Comparison of ENCODE assay signal across 10 cellular contexts in the genomic region with DNA sequence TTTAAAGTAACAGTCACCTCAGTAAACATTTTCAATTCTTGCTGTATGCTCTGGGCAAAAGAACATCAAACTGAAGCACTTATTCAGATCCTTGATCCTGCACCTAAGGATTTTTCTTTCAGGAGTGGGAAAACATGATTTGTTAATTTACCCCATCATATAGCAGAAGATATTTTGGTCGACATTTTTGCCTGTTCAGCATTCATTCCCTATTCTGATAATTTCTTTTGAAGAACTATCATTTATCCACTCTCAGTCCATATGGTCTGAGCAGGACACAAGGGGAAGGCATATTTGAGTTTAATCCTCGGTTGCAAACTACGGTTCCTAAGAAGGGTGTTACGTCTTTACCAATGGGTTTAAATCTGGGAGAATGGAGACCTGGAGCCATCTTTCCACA. TPM values are rescaled to one million over a fixed set of nuclear protein-coding genes. Genes with fewer than 3 reads are reported as not detected.
A peak's percentile ranks its signal among the peaks of the same experiment; 100 is the strongest.
DNase-seq lines count a peak whose midpoint lies in the region; ATAC-seq, FAIRE-seq and TF ChIP-seq lines count a peak whose summit lies in the region.
"Had no signal": no experiment of that assay in that cellular context is flagged by ENCODE, and none has a peak within 500 bp of the region (broad histone marks: within the 10 kb centered on the region; RNA-seq: fewer than 3 reads in every experiment).

No MANE protein-coding gene starts in this region.

- no peaks in the 10 kb centered on the region for H4K20me1 ChIP-seq in endothelial cell of umbilical vein (replicated peaks; ENCODE audit: control insufficient read depth, extremely low read depth, insufficient read depth, low read length)

- H3K4me1 ChIP-seq in Peyer's patch (peaks cover 0 to 17% (median 6%) of the 10 kb centered on the region in 4 donors), endothelial cell of umbilical vein (ENCODE audit: control insufficient read depth, extremely low read depth, insufficient read depth, low read length) (peaks cover 11% of the 10 kb centered on the region), prostate gland (replicated peaks) (peaks cover 3% of the 10 kb centered on the region)

- dilution Hi-C loops in endothelial cell of umbilical vein (cut with MboI; ENCODE audit: extremely low pct_ligation_motif_present, low sequenced_read_pairs), result no loop called here

- ATAC-seq in GM21528 (IDR thresholded peaks at IDR 0.05; ENCODE audit: low FRiP score, unreplicated experiment), result no peak

- H3K36me3 ChIP-seq in Peyer's patch (no peaks in the 10 kb centered on the region), endothelial cell of umbilical vein (ENCODE audit: control insufficient read depth in 2 of 2, extremely low read depth in 1 of 2, insufficient read depth in 2 of 2, low read length in 2 of 2) (no peaks in the 10 kb centered on the region), prostate gland (no peaks in the 10 kb centered on the region)

- no TSS peak for BruUV-seq in endothelial cell of umbilical vein (replicated peaks; lab: Mats Ljungman, UMichigan)

- 75% methylated on average over 4 of the region's 4 CpGs for WGBS in prostate gland

- no peak overlapping the region for H3K9ac ChIP-seq in endothelial cell of umbilical vein (replicated peaks; ENCODE audit: extremely low read depth, insufficient read depth, low read length)

- H3K4me3 ChIP-seq in GM12865 (ENCODE audit: low read depth, low read length), result peak overlapping the region; percentile 63
- peak overlapping the region in 1 of 4 donors; percentile 90 for H3K4me3 ChIP-seq in Peyer's patch
- H3K4me3 ChIP-seq in endothelial cell of umbilical vein (replicated peaks in 1 of 3; ENCODE audit: insufficient read depth in 1 of 3, low read depth in 1 of 3, low read length in 3 of 3), result peak overlapping the region in 1 of 3 experiments; percentile 92
- H3K4me3 ChIP-seq in prostate gland, result peak overlapping the region in 1 of 2 donors; percentile 72

- FAIRE-seq in endothelial cell of umbilical vein (lab: Jason Lieb, UNC), result peak; percentile 40

- H3K9me3 ChIP-seq in Peyer's patch (no peaks in the 10 kb centered on the region), endothelial cell of umbilical vein (replicated peaks; ENCODE audit: control insufficient read depth, insufficient read depth, low read length) (no peaks in the 10 kb centered on the region), prostate gland (no peaks in the 10 kb centered on the region)

- peak overlapping the region; percentile 76 for H3K4me2 ChIP-seq in endothelial cell of umbilical vein (ENCODE audit: insufficient read depth, low read length)

- TF ChIP-seq POLR2A in Peyer's patch (IDR thresholded peaks at IDR 0.05), result no peak
- no peak for TF ChIP-seq POLR2A in endothelial cell of umbilical vein (IDR thresholded peaks at IDR 0.05; ENCODE audit: low read depth, low read length)
- no peak for TF ChIP-seq POLR2A in prostate gland (IDR thresholded peaks at IDR 0.05)

- intact Hi-C loops in endothelial cell of umbilical vein (cut with micrococcal nuclease) (loop anchor here (2.0 to 5.0 kb wide), 7 partner anchors 201 to 891 kb away; a partner anchor contains a TSS), prostate gland (cut with DNase I) (loop anchor here (2.0 to 10.0 kb wide), 3 partner anchors 141 to 307 kb away; a partner anchor contains a TSS)

- no peak for DNase-seq in GM12865 (ENCODE audit: low read depth)
- DNase-seq in Peyer's patch, result no peak
- no peak for DNase-seq in endothelial cell of umbilical vein (ENCODE audit: low read depth, low spot score)
- DNase-seq in prostate gland (ENCODE audit: low spot score), result no peak
- no peak for DNase-seq in DMS53 treated with DMSO at 0.1 percent for 48 hours (lab: John Stamatoyannopoulos, UW; ENCODE audit: unreplicated experiment)
- DNase-seq in T1000 (lab: John Stamatoyannopoulos, UW), result no peak
- DNase-seq in MV-4-11 (lab: John Stamatoyannopoulos, UW), result no peak

- no peak for TF ChIP-seq CTCF in GM12865 (IDR thresholded peaks at IDR 0.05; ENCODE audit: insufficient read depth, low read depth, low read length, missing control alignments)
- TF ChIP-seq CTCF in Peyer's patch (IDR thresholded peaks at IDR 0.05), result no peak
- no peak for TF ChIP-seq CTCF in endothelial cell of umbilical vein (IDR thresholded peaks at IDR 0.05; ENCODE audit: extremely low read depth in 1 of 2, insufficient read depth in 1 of 2, low read depth in 1 of 2, low read length in 2 of 2)
- TF ChIP-seq CTCF in prostate gland (IDR thresholded peaks at IDR 0.05), result no peak

- H3K27me3 ChIP-seq in Peyer's patch, result no peaks in the 10 kb centered on the region
- H3K27me3 ChIP-seq in endothelial cell of umbilical vein (ENCODE audit: control insufficient read depth in 2 of 2, insufficient read depth in 2 of 2, low read length in 2 of 2), result peaks cover 0 to 2% of the 10 kb centered on the region in 2 experiments
- no peaks in the 10 kb centered on the region for H3K27me3 ChIP-seq in prostate gland (replicated peaks; ENCODE audit: insufficient read depth)

- CTCF ChIA-PET in endothelial cell of umbilical vein (lab: Charles Lee), result no interaction called here

- POLR2A ChIA-PET in endothelial cell of umbilical vein (lab: Charles Lee), result no interaction called here

- H3K9me1 ChIP-seq in endothelial cell of umbilical vein (replicated peaks; ENCODE audit: control insufficient read depth, extremely low read depth, insufficient read depth, low read length), result no peaks in the 10 kb centered on the region

- H3K79me2 ChIP-seq in endothelial cell of umbilical vein (ENCODE audit: control insufficient read depth, insufficient read depth, low read length), result peaks cover 17% of the 10 kb centered on the region

- no peak overlapping the region for H2AFZ ChIP-seq in endothelial cell of umbilical vein (ENCODE audit: low read depth, low read length)

- H3K27ac ChIP-seq in Peyer's patch (peak overlapping the region in 3 of 4 donors; percentile 97 to 98 (median 98)), endothelial cell of umbilical vein (ENCODE audit: insufficient read depth, low read depth, low read length) (no peak overlapping the region), prostate gland (peak overlapping the region; percentile 96 to 99)

TF ChIP-seq in endothelial cell of umbilical vein, 7 proteins besides CTCF, POLR2A, EP300 and RAD21:
- TF ChIP-seq MYC (IDR thresholded peaks at IDR 0.05; ENCODE audit: low read depth, low read length) (no peak), FOS (IDR thresholded peaks at IDR 0.05; ENCODE audit: borderline replicate concordance, insufficient read depth, low read length) (no peak), GATA2 (IDR thresholded peaks at IDR 0.05; ENCODE audit: insufficient read depth, insufficient read length, low read depth, low read length) (no peak), JUN (IDR thresholded peaks at IDR 0.05; ENCODE audit: borderline replicate concordance, insufficient read depth, insufficient read length, low read depth) (no peak), EZH2 (IDR thresholded peaks at IDR 0.05; ENCODE audit: borderline replicate concordance, low read depth, low read length, severe bottlenecking) (no peak), POLR2AphosphoS5 (IDR thresholded peaks at IDR 0.05; ENCODE audit: insufficient read depth, low read depth, low read length) (no peak)
- TF ChIP-seq, protein P1, sequence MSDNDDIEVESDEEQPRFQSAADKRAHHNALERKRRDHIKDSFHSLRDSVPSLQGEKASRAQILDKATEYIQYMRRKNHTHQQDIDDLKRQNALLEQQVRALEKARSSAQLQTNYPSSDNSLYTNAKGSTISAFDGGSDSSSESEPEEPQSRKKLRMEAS (IDR thresholded peaks at IDR 0.05; ENCODE audit: insufficient read depth, insufficient read length), result no peak

RNA-seq across cellular contexts. Expression of a gene that starts 1.2 kb away (rescaled TPM):
- 10 to 100 TPM; 23.0 to 32.1 (median 27.8) TPM for total RNA-seq in Peyer's patch
- 22.2 and 23.8 TPM in 2 replicates for total RNA-seq in endothelial cell of umbilical vein
- polyA plus RNA-seq in endothelial cell of umbilical vein, result 7.4 and 7.5 TPM in 2 replicates
- polyA plus RNA-seq in endothelial cell of umbilical vein (2011; cell fraction: cytosol; rRNA removed), result 5.6 and 5.8 TPM in 2 replicates
- polyA plus RNA-seq in endothelial cell of umbilical vein (2011; cell fraction: nucleus; rRNA removed), result 17.3 and 19.7 TPM in 2 replicates
- polyA plus RNA-seq in endothelial cell of umbilical vein (2012), result 9.6 and 12.0 TPM in 2 replicates
- 36.9 and 42.6 TPM in 2 replicates for polyA minus RNA-seq in endothelial cell of umbilical vein
- 10.7 TPM for polyA minus RNA-seq in endothelial cell of umbilical vein (2011; cell fraction: cytosol; rRNA and poly(A)+ RNA removed)
- 43.0 and 57.9 TPM in 2 replicates for polyA minus RNA-seq in endothelial cell of umbilical vein (2011; cell fraction: nucleus; rRNA and poly(A)+ RNA removed)
- total RNA-seq in prostate gland, result 10 to 100 TPM; 19.5 to 25.4 TPM

RNA-seq across cellular contexts. Expression of a gene that starts 44.1 kb away (rescaled TPM):
- not detected for total RNA-seq in Peyer's patch
- total RNA-seq in endothelial cell of umbilical vein, result not detected in 2 replicates
- not detected in 2 replicates for polyA plus RNA-seq in endothelial cell of umbilical vein
- not detected in 2 replicates for polyA plus RNA-seq in endothelial cell of umbilical vein (2011; cell fraction: cytosol; rRNA removed)
- polyA plus RNA-seq in endothelial cell of umbilical vein (2011; cell fraction: nucleus; rRNA removed), result not detected in 2 replicates
- not detected in 2 replicates for polyA plus RNA-seq in endothelial cell of umbilical vein (2012)
- polyA minus RNA-seq in endothelial cell of umbilical vein, result not detected in 2 replicates
- polyA minus RNA-seq in endothelial cell of umbilical vein (2011; cell fraction: cytosol; rRNA and poly(A)+ RNA removed), result not detected
- polyA minus RNA-seq in endothelial cell of umbilical vein (2011; cell fraction: nucleus; rRNA and poly(A)+ RNA removed), result not detected in 2 replicates
- total RNA-seq in prostate gland, result not detected
- total RNA-seq: LHCN-M2, mesenteric fat pad had no signal
